In genomic region chr13:39818953-39819352, GRCh38 we compare ENCODE assay signal across 17 cellular contexts.
"Had no signal": no experiment of that assay in that cellular context is flagged by ENCODE, and none has a peak within 500 bp of the region (broad histone marks: within the 10 kb centered on the region; RNA-seq: fewer than 3 reads in every experiment).

No MANE protein-coding gene starts in this region.

- H3K36me3 Mint-ChIP-seq: activated naive CD4-positive, alpha-beta T cell treated with anti-CD3 and anti-CD28 coated beads, Interleukin-2, amount 10 ng/mL, durations not matched to agents 7 days and 5 days; memory B cell; natural killer cell had no signal

- DNase-seq: activated CD4-positive, alpha-beta T cell treated with anti-CD3 and anti-CD28 coated beads for 1 hour; activated CD4-positive, alpha-beta T cell treated with anti-CD3 and anti-CD28 coated beads, Interleukin-2, amount 50 U/mL, for 4 hours; activated naive CD4-positive, alpha-beta T cell treated with anti-CD3 and anti-CD28 coated beads, Interleukin-2, amount 10 ng/mL, durations not matched to agents 7 days and 5 days; activated T-cell treated with anti-CD3 and anti-CD28 coated beads, Interleukin-2, amount 50 U/mL, for 1 hour; cortex of kidney; effector CD8-positive, alpha-beta T cell; natural killer cell; nucleus accumbens; small intestine; stimulated activated CD4-positive, alpha-beta T cell treated with anti-CD3 and anti-CD28 coated beads, Interleukin-4, amount 100 ng/mL, for 24 hours; stimulated activated naive CD4-positive, alpha-beta T cell had no signal

- H3K9me3 ChIP-seq: right atrium auricular region had no signal

- H3K27me3 Mint-ChIP-seq: activated naive CD4-positive, alpha-beta T cell treated with anti-CD3 and anti-CD28 coated beads, Interleukin-2, amount 10 ng/mL, durations not matched to agents 7 days and 5 days; memory B cell had no signal

- H3K4me3 Mint-ChIP-seq: activated naive CD4-positive, alpha-beta T cell treated with anti-CD3 and anti-CD28 coated beads, Interleukin-2, amount 10 ng/mL, durations not matched to agents 7 days and 5 days; central memory CD8-positive, alpha-beta T cell; memory B cell; natural killer cell had no signal

- H3K4me3 ChIP-seq: right atrium auricular region had no signal

- H3K4me1 ChIP-seq: right atrium auricular region had no signal

- H3K27me3 ChIP-seq: right atrium auricular region had no signal

- FAIRE-seq: islet of Langerhans, small intestine had no signal

- H3K27ac Mint-ChIP-seq: activated naive CD4-positive, alpha-beta T cell treated with anti-CD3 and anti-CD28 coated beads, Interleukin-2, amount 10 ng/mL, durations not matched to agents 7 days and 5 days; activated T-helper 2 cell treated with anti-CD3 and anti-CD28 coated beads, Interferon-gamma antibody, Interleukin-2, Interleukin-4, amounts not matched to agents 10 μg/mL and 5 μg/mL and 100 μg/mL, durations not matched to agents 14 hours and 24 hours and 36 hours; memory B cell; natural killer cell had no signal

- H3K27ac ChIP-seq: right atrium auricular region had no signal

- H3K36me3 ChIP-seq: right atrium auricular region had no signal

- ATAC-seq: natural killer cell, SK-N-SH treated with all-trans-retinoic acid at 6 μM for 48 hours had no signal

- H3K9me3 Mint-ChIP-seq: activated naive CD4-positive, alpha-beta T cell treated with anti-CD3 and anti-CD28 coated beads, Interleukin-2, amount 10 ng/mL, durations not matched to agents 7 days and 5 days; activated T-helper 2 cell treated with anti-CD3 and anti-CD28 coated beads, Interferon-gamma antibody, Interleukin-2, Interleukin-4, amounts not matched to agents 10 μg/mL and 5 μg/mL and 100 μg/mL, durations not matched to agents 14 hours and 24 hours and 36 hours; central memory CD8-positive, alpha-beta T cell; memory B cell; natural killer cell had no signal
